Comparison of ENCODE assay signal across 1 cellular context in genomic region chr3:116314476-116314875, GRCh38.
TF ChIP-seq lines count a peak whose summit lies in the region.

No MANE protein-coding gene starts in this region.

TF ChIP-seq in K562, 482 proteins besides CTCF, POLR2A, EP300 and RAD21 (continued from another document):
- TF ChIP-seq PKNOX1 (IDR thresholded peaks at IDR 0.05): peak; percentile 9; the same call in 1 of the 2 replicates
- no peak for TF ChIP-seq ZBTB1 (CRISPR knock-in tag; IDR thresholded peaks at IDR 0.05; ENCODE audit: borderline replicate concordance, low read depth)
- no peak for TF ChIP-seq GATA2 (CRISPR knock-in tag; IDR thresholded peaks at IDR 0.05)
- no peak for TF ChIP-seq BDP1 (IDR thresholded peaks at IDR 0.05; ENCODE audit: insufficient read depth, insufficient read length)
- peak in 1 of 2 experiments; percentile 17; a peak in 1 of 4 replicates for TF ChIP-seq TRIM24 (IDR thresholded peaks at IDR 0.05)
- no peak for TF ChIP-seq WHSC1 (IDR thresholded peaks at IDR 0.05; ENCODE audit: low read length)
- TF ChIP-seq STAT5A (IDR thresholded peaks at IDR 0.05; ENCODE audit: borderline replicate concordance, low read length): peak; percentile 78
- TF ChIP-seq NR4A1 (CRISPR knock-in tag; IDR thresholded peaks at IDR 0.05): no peak
- no peak for TF ChIP-seq NR4A1 (tag; IDR thresholded peaks at IDR 0.05)
- no peak for TF ChIP-seq ZNF511 (CRISPR knock-in tag; IDR thresholded peaks at IDR 0.05)
- peak; percentile 6; the same call in 1 of the 2 replicates for TF ChIP-seq JUND (IDR thresholded peaks at IDR 0.05; ENCODE audit: borderline replicate concordance, low read depth, low read length)
- TF ChIP-seq JUND (tag; IDR thresholded peaks at IDR 0.05; ENCODE audit: borderline replicate concordance, low read depth, low read length): no peak; the same call in 2 of the 3 replicates
- TF ChIP-seq, protein P1, sequence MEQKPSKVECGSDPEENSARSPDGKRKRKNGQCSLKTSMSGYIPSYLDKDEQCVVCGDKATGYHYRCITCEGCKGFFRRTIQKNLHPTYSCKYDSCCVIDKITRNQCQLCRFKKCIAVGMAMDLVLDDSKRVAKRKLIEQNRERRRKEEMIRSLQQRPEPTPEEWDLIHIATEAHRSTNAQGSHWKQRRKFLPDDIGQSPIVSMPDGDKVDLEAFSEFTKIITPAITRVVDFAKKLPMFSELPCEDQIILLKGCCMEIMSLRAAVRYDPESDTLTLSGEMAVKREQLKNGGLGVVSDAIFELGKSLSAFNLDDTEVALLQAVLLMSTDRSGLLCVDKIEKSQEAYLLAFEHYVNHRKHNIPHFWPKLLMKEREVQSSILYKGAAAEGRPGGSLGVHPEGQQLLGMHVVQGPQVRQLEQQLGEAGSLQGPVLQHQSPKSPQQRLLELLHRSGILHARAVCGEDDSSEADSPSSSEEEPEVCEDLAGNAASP (IDR thresholded peaks at IDR 0.05): no peak
